8 cellular contexts compared by ENCODE assay signal in genomic region chr3:14402304-14402811, GRCh38. TPM values are rescaled to one million over a fixed set of nuclear protein-coding genes. Genes with fewer than 3 reads are reported as not detected.
DNase-seq lines count a peak whose midpoint lies in the region; ATAC-seq and TF ChIP-seq lines count a peak whose summit lies in the region.

SLC6A6 (plus strand) TSS chr3:14402606; CDS start chr3:14443635, 41,029 bp downstream.

- H3K4me1 Mint-ChIP-seq in activated T-cell treated with anti-CD3 and anti-CD28 coated beads, Interleukin-2, amount 50 U/mL, for 24 hours (ENCODE audit: low read depth), result peaks cover 45% of the 10 kb centered on the region

- peaks cover 46% of the 10 kb centered on the region for H3K36me3 Mint-ChIP-seq in activated T-cell treated with anti-CD3 and anti-CD28 coated beads, Interleukin-2, amount 50 U/mL, for 24 hours (ENCODE audit: low read depth)

- H3K27ac Mint-ChIP-seq in activated T-cell treated with anti-CD3 and anti-CD28 coated beads, Interleukin-2, amount 50 U/mL, for 24 hours, result peak within 1 kb of the TSS; percentile 97

- no peaks in the 10 kb centered on the region for H3K36me3 ChIP-seq in muscle layer of duodenum (ENCODE audit: control insufficient read depth in 1 of 2, insufficient read depth in 2 of 2, low read length in 2 of 2)

- peak within 1 kb of the TSS; percentile 67 for H3K27ac ChIP-seq in muscle layer of duodenum (ENCODE audit: low read length)

- no peaks in the 10 kb centered on the region for H3K27me3 ChIP-seq in muscle layer of duodenum (ENCODE audit: low read depth, low read length)

- no peaks in the 10 kb centered on the region for H3K9me3 ChIP-seq in muscle layer of duodenum (ENCODE audit: control insufficient read depth in 1 of 2, low read length in 2 of 2)

- no peaks in the 10 kb centered on the region for H3K9me3 Mint-ChIP-seq in activated T-cell treated with anti-CD3 and anti-CD28 coated beads, Interleukin-2, amount 50 U/mL, for 24 hours

- H3K4me1 ChIP-seq in muscle layer of duodenum (ENCODE audit: control insufficient read depth in 1 of 2, insufficient read depth in 2 of 2, low read length in 2 of 2), result peaks cover 6 to 39% of the 10 kb centered on the region in 2 donors

- DNase-seq in DMS79 treated with DMSO at 0.1 percent for 48 hours (lab: John Stamatoyannopoulos, UW) (peak; percentile 79), KG1 (lab: John Stamatoyannopoulos, UW) (peak; percentile 88)
- peak; percentile 96 for DNase-seq in activated T-cell treated with anti-CD3 and anti-CD28 coated beads, Interleukin-2, amount 50 U/mL, for 24 hours
- peak; percentile 81 for DNase-seq in stimulated activated CD8-positive, alpha-beta memory T cell treated with anti-CD3 and anti-CD28 coated beads, Interleukin-7, amount 100 ng/mL, for 24 hours (ENCODE audit: low read depth)

- peak; percentile 63 for ATAC-seq in GM21717 (IDR thresholded peaks at IDR 0.05; ENCODE audit: unreplicated experiment)
- ATAC-seq in esophagus mucosa, result peak; percentile 95

- peak within 1 kb of the TSS; percentile 93 for H3K4me3 Mint-ChIP-seq in activated T-cell treated with anti-CD3 and anti-CD28 coated beads, Interleukin-2, amount 50 U/mL, for 24 hours

- H3K4me3 ChIP-seq in muscle layer of duodenum (ENCODE audit: low read depth in 1 of 2, low read length in 2 of 2), result peak within 1 kb of the TSS; percentile 83 to 96

- H3K27me3 Mint-ChIP-seq in activated T-cell treated with anti-CD3 and anti-CD28 coated beads, Interleukin-2, amount 50 U/mL, for 24 hours, result no peaks in the 10 kb centered on the region

TF ChIP-seq in PFSK-1, 5 proteins besides CTCF, POLR2A, EP300 and RAD21:
- peak; percentile 69 for TF ChIP-seq FOXP2 (optimal IDR thresholded peaks at IDR 0.05; ENCODE audit: borderline replicate concordance, extremely low read depth, extremely low read length, insufficient read depth)
- no peak for TF ChIP-seq SIN3A (IDR thresholded peaks at IDR 0.05; ENCODE audit: borderline replicate concordance, insufficient read depth, low read length)
- 0 out of 2 replicates have a peak, but pooled peaks have one; percentile 31 for TF ChIP-seq TAF1 (IDR thresholded peaks at IDR 0.05; ENCODE audit: borderline replicate concordance, insufficient read depth, low read length)
- TF ChIP-seq REST (IDR thresholded peaks at IDR 0.05; ENCODE audit: insufficient read depth in 1 of 2, low read depth in 2 of 2, low read length in 2 of 2), result no peak
- peak; percentile 60; the same call in 1 of the 2 replicates for TF ChIP-seq POLR2AphosphoS5 (IDR thresholded peaks at IDR 0.05; ENCODE audit: low read depth, low read length)

RNA-seq across cellular contexts. Expression of gene SLC6A6, which starts in this region (rescaled TPM):
- polyA plus RNA-seq in PFSK-1 (2012; ENCODE audit: insufficient read length, low read depth), result 10.1 TPM
- 11.0 TPM for total RNA-seq in esophagus mucosa

Comparison
In these comparisons a context has a peak if more than half of its experiments do, and no peak if none do; other contexts are left out.
1. Peak in every context shown above with its lines: DNase-seq, ATAC-seq, H3K4me3 ChIP-seq and H3K27ac ChIP-seq.